ENCODE assay signal across 8 cellular contexts in the genomic region with DNA sequence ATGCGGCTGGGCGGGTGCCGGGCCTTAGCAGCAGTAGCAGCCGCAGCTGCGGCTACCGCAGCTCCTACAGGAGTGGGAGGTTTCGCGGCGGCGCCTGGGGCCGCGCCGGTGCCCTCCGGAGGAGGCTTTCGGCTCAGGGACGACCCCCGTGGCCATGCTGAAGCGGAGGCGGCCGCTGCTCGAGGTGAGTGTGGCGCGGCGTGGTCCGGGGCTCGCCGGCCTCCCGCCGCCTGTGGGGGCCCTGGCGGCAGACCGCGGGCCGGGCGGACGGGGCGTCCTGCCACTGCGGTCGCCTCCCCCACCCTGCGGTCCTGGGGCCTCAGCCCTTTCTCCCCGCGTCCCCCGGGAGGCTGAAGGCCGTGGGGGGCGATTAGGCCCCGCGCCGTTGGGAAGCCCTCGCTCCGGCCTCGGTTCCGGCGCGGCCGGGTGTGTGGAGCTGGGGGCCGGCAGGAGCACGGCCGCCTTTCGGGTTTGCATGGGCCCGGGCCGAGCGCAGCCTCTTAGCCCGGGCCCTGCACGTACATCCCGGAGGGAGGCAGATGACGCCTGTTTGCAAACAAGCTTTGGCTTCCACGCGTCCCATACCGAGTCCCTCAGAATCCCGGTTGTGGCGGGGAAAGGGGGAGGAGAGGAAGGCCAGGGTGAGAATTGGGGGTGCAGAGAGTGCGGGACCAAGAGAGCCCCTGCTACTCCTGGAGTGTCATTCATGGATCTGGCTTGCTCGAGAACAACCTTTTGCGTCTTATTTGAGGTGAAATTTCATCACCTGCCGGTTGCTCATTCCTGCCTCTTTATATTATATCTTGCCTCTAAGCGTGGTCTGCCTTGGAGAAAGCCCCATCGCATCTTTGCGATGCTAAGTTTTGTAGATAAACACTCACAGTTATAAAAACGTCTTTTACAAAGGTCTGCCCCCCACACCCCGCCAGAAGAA. TPM values are rescaled to one million over a fixed set of nuclear protein-coding genes. Genes with fewer than 3 reads are reported as not detected.
DNase-seq lines count a peak whose midpoint lies in the region; ATAC-seq lines count a peak whose summit lies in the region.

No MANE protein-coding gene starts in this region.

- H3K4me1 Mint-ChIP-seq in activated naive CD8-positive, alpha-beta T cell treated with anti-CD3 and anti-CD28 coated beads, Interleukin-2, amount 50 U/mL, for 24 hours = peaks cover 50% of the 10 kb centered on the region

- peak overlapping the region; percentile 77 for H3K27ac Mint-ChIP-seq in activated naive CD8-positive, alpha-beta T cell treated with anti-CD3 and anti-CD28 coated beads, Interleukin-2, amount 50 U/mL, for 24 hours

- peak overlapping the region; percentile 84 for H3K4me3 Mint-ChIP-seq in activated naive CD8-positive, alpha-beta T cell treated with anti-CD3 and anti-CD28 coated beads, Interleukin-2, amount 50 U/mL, for 24 hours

- ATAC-seq in GM19455 (IDR thresholded peaks at IDR 0.05; ENCODE audit: unreplicated experiment) = peak; percentile 53
- ATAC-seq in activated naive CD8-positive, alpha-beta T cell treated with anti-CD3 and anti-CD28 coated beads, Interleukin-2, amount 50 U/mL, for 24 hours = peak; percentile 47
- ATAC-seq in left cardiac atrium = peak; percentile 79 to 82

- DNase-seq in COR-L47 (lab: John Stamatoyannopoulos, UW) = peak; percentile 57
- peak; percentile 66 for DNase-seq in HK-2 (ENCODE audit: unreplicated experiment)
- DNase-seq in RPMI8226 = peak; percentile 50
- peak; percentile 36 for DNase-seq in activated naive CD8-positive, alpha-beta T cell treated with anti-CD3 and anti-CD28 coated beads, Interleukin-2, amount 50 U/mL, for 24 hours
- DNase-seq in left cardiac atrium = peak; percentile 54
- DNase-seq in posterior cingulate gyrus = peak in 9 of 10 donors; percentile 14 to 84 (median 37)
- DNase-seq in T-helper 9 cell = no peak

- no peaks in the 10 kb centered on the region for H3K36me3 Mint-ChIP-seq in activated naive CD8-positive, alpha-beta T cell treated with anti-CD3 and anti-CD28 coated beads, Interleukin-2, amount 50 U/mL, for 24 hours (ENCODE audit: low read depth)

- H3K27me3 Mint-ChIP-seq in activated naive CD8-positive, alpha-beta T cell treated with anti-CD3 and anti-CD28 coated beads, Interleukin-2, amount 50 U/mL, for 24 hours = peaks cover 3% of the 10 kb centered on the region

- intact Hi-C loops in left cardiac atrium (cut with DNase I) (loop anchor here in 1 of 2 donors (5.0 kb wide), 1 partner anchor 155 kb away; no protein-coding TSS in a partner anchor), posterior cingulate gyrus (cut with DNase I) (loop anchor here (5.0 kb wide), 1 partner anchor 225 kb away; a partner anchor contains a TSS)

- no peaks in the 10 kb centered on the region for H3K9me3 Mint-ChIP-seq in activated naive CD8-positive, alpha-beta T cell treated with anti-CD3 and anti-CD28 coated beads, Interleukin-2, amount 50 U/mL, for 24 hours

RNA-seq across cellular contexts. Expression of a gene that starts 0.6 kb away (rescaled TPM):
- total RNA-seq in left cardiac atrium = 10 to 100 TPM; 15.5 to 16.1 TPM
